Comparison of ENCODE assay signal across 21 cellular contexts in genomic region chr22:46780453-46780852, GRCh38. TPM values are rescaled to one million over a fixed set of nuclear protein-coding genes. Genes with fewer than 3 reads are reported as not detected.
A peak's percentile ranks its signal among the peaks of the same experiment; 100 is the strongest.
DNase-seq lines count a peak whose midpoint lies in the region; FAIRE-seq and TF ChIP-seq lines count a peak whose summit lies in the region.
"Had no signal": no experiment of that assay in that cellular context is flagged by ENCODE, and none has a peak within 500 bp of the region (broad histone marks: within the 10 kb centered on the region; RNA-seq: fewer than 3 reads in every experiment).

No MANE protein-coding gene starts in this region.

- H3K79me1 ChIP-seq in H1 (ENCODE audit: low read depth, low read length) (peaks cover 18% of the 10 kb centered on the region), trophoblast cell (ENCODE audit: low read length) (no peaks in the 10 kb centered on the region)

- no peaks in the 10 kb centered on the region for H3K36me3 Mint-ChIP-seq in activated naive CD4-positive, alpha-beta T cell treated with anti-CD3 and anti-CD28 coated beads, Interleukin-2, amount 50 U/mL, for 24 hours

- H2BK120ac ChIP-seq in H1 (replicated peaks; ENCODE audit: low read depth, low read length) (no peak overlapping the region), trophoblast cell (ENCODE audit: insufficient read depth, low read length, poor library complexity) (no peak overlapping the region)

- H4K8ac ChIP-seq in H1 (ENCODE audit: extremely low read depth, insufficient read depth, low read length), result peak overlapping the region; percentile 45; the same call in 1 of the 2 replicates
- H4K8ac ChIP-seq in trophoblast cell (ENCODE audit: low read depth, low read length), result no peak overlapping the region

- H3K27ac Mint-ChIP-seq in activated naive CD4-positive, alpha-beta T cell treated with anti-CD3 and anti-CD28 coated beads, Interleukin-2, amount 50 U/mL, for 24 hours, result peak overlapping the region; percentile 55
- H3K27ac Mint-ChIP-seq: activated naive CD8-positive, alpha-beta T cell treated with anti-CD3 and anti-CD28 coated beads, Interleukin-2, amount 10 ng/mL, durations not matched to agents 7 days and 5 days; neural progenitor cell had no signal

- H3K4me1 Mint-ChIP-seq in activated naive CD4-positive, alpha-beta T cell treated with anti-CD3 and anti-CD28 coated beads, Interleukin-2, amount 50 U/mL, for 24 hours, result peaks cover 74% of the 10 kb centered on the region

- no peak overlapping the region for H3K18ac ChIP-seq in H1 (ENCODE audit: extremely low read depth, low read length)
- no peak overlapping the region for H3K18ac ChIP-seq in trophoblast cell (ENCODE audit: low read length)

- CTCF ChIA-PET in H1 (lab: Charles Lee; ENCODE audit: partially characterized antibody), result interaction anchor here (0.7 to 3.4 kb wide), 5 partner anchors 12 to 47 kb away, joined by 3 to 15 read pairs (median 4); partner anchors contain the start of gene TBC1D22A

- TF ChIP-seq CTCF in DOHH2 (IDR thresholded peaks at IDR 0.05; ENCODE audit: low read depth, low read length, poor library complexity, severe bottlenecking), result no peak
- TF ChIP-seq CTCF in H1 (IDR thresholded peaks at IDR 0.05; ENCODE audit: control extremely low read depth in 1 of 3, insufficient read depth in 1 of 3, low read depth in 1 of 3, low read length in 3 of 3), result no peak

- TF ChIP-seq EP300 in H1 (IDR thresholded peaks at IDR 0.05; ENCODE audit: borderline replicate concordance in 1 of 2, low read depth in 2 of 2, low read length in 2 of 2), result no peak

- no peak overlapping the region for H3K4ac ChIP-seq in H1 (replicated peaks; ENCODE audit: insufficient read length, low read depth, low read length)
- peak overlapping the region; percentile 21 for H3K4ac ChIP-seq in trophoblast cell (ENCODE audit: low read depth, low read length)

- H3K23ac ChIP-seq in H1 (ENCODE audit: insufficient read length) (no peak overlapping the region), trophoblast cell (ENCODE audit: low read length) (no peak overlapping the region)

- H3K27me3 Mint-ChIP-seq in activated naive CD4-positive, alpha-beta T cell treated with anti-CD3 and anti-CD28 coated beads, Interleukin-2, amount 50 U/mL, for 24 hours, result no peaks in the 10 kb centered on the region
- H3K27me3 Mint-ChIP-seq: activated CD4-positive, alpha-beta memory T cell treated with anti-CD3 and anti-CD28 coated beads, Interleukin-2, amount 10 ng/mL, durations not matched to agents 7 days and 5 days had no signal

- H3K9me2 ChIP-seq in DOHH2 (replicated peaks; ENCODE audit: control insufficient read depth, low read length), result no peaks in the 10 kb centered on the region

- H3K9me3 ChIP-seq in DOHH2 (ENCODE audit: control insufficient read depth, insufficient read depth, low read length) (peaks cover 5% of the 10 kb centered on the region; the same call in 1 of the 2 replicates), H1 (ENCODE audit: insufficient read depth in 2 of 2, low read depth in 1 of 2, low read length in 1 of 2) (no peaks in the 10 kb centered on the region), trophoblast cell (ENCODE audit: insufficient read depth, low read depth, low read length) (no peaks in the 10 kb centered on the region)
- H3K9me3 ChIP-seq: HAP-1 had no signal

- H3K27ac ChIP-seq in DOHH2 (ENCODE audit: low read depth, low read length) (no peak overlapping the region), H1 (ENCODE audit: low read depth, low read length) (no peak overlapping the region), trophoblast cell (ENCODE audit: low read depth, low read length) (no peak overlapping the region)
- H3K27ac ChIP-seq: neural progenitor cell had no signal

- peaks cover 13% of the 10 kb centered on the region for H3F3A ChIP-seq in DOHH2 (ENCODE audit: control insufficient read depth, insufficient read depth)

- peaks cover 20% of the 10 kb centered on the region for H4K20me1 ChIP-seq in DOHH2 (ENCODE audit: control insufficient read depth, insufficient read depth, low read depth, low read length)
- peaks cover 3 to 9% of the 10 kb centered on the region in 2 experiments for H4K20me1 ChIP-seq in H1 (replicated peaks in 1 of 2; ENCODE audit: control insufficient read depth in 1 of 2, insufficient read depth in 2 of 2, low read length in 2 of 2)

- H3K4me3 ChIP-seq in DOHH2 (ENCODE audit: low read length), result peak overlapping the region; percentile 30; the same call in 1 of the 2 replicates
- no peak overlapping the region for H3K4me3 ChIP-seq in H1 (ENCODE audit: extremely low read depth in 1 of 4, insufficient read depth in 2 of 4, low read depth in 3 of 4, low read length in 4 of 4)
- no peak overlapping the region for H3K4me3 ChIP-seq in trophoblast cell (ENCODE audit: low read depth, low read length)
- H3K4me3 ChIP-seq: HAP-1, neural progenitor cell had no signal

- no peak overlapping the region for H2BK20ac ChIP-seq in H1 (ENCODE audit: low read length)

- H3K9ac ChIP-seq in H1 (replicated peaks in 1 of 4; ENCODE audit: extremely low read depth in 1 of 4, low read depth in 3 of 4, low read length in 3 of 4), result no peak overlapping the region; a peak in 1 of 7 replicates
- H3K9ac ChIP-seq in trophoblast cell (ENCODE audit: low read length), result no peak overlapping the region
- H3K9ac ChIP-seq: neural progenitor cell had no signal

- H3K56ac ChIP-seq in H1 (replicated peaks; ENCODE audit: insufficient read length, low read depth, low read length), result no peak overlapping the region

- WGBS in H1 (ENCODE audit: extremely low coverage in 1 of 2, insufficient coverage in 1 of 2, insufficient read length in 1 of 2, insufficient replicate concordance in 2 of 2, low coverage in 1 of 2, low lambda C conversion rate in 2 of 2, missing lambda C conversion rate in 1 of 2), 2 experiments, result 94% methylated on average over 9 of the region's 9 CpGs; no CpG with 5 or more reads in 1 of the 2 experiments
- no CpG with 5 or more reads among the region's 9 CpGs for WGBS in trophoblast cell (ENCODE audit: extremely low coverage, insufficient coverage, insufficient read length)

- H2BK15ac ChIP-seq in H1 (ENCODE audit: low read length), result no peak overlapping the region

- H3K9me3 Mint-ChIP-seq in activated naive CD4-positive, alpha-beta T cell treated with anti-CD3 and anti-CD28 coated beads, Interleukin-2, amount 50 U/mL, for 24 hours, result no peaks in the 10 kb centered on the region
- H3K9me3 Mint-ChIP-seq: activated CD4-positive, alpha-beta memory T cell treated with anti-CD3 and anti-CD28 coated beads, Interleukin-2, amount 10 ng/mL, durations not matched to agents 7 days and 5 days; neural progenitor cell had no signal

- H3K23me2 ChIP-seq in H1 (ENCODE audit: low read depth, low read length), result no peaks in the 10 kb centered on the region

- H2BK12ac ChIP-seq in H1 (ENCODE audit: low read depth, low read length) (no peak overlapping the region), trophoblast cell (ENCODE audit: low read length) (no peak overlapping the region)

- H2AFZ ChIP-seq in H1 (ENCODE audit: low read length) (no peak overlapping the region), trophoblast cell (ENCODE audit: insufficient read depth, low read length, poor library complexity) (no peak overlapping the region)
- H2AFZ ChIP-seq: neural progenitor cell had no signal

- H3K36me3 ChIP-seq in DOHH2 (ENCODE audit: control insufficient read depth, low read length) (peaks cover 86% of the 10 kb centered on the region), H1 (ENCODE audit: control insufficient read depth in 2 of 4, insufficient read depth in 4 of 4, low read length in 3 of 4) (no peaks in the 10 kb centered on the region), trophoblast cell (ENCODE audit: control insufficient read depth in 1 of 2, insufficient read depth in 2 of 2, low read length in 2 of 2) (peaks cover 1 to 2% of the 10 kb centered on the region in 2 experiments)
- H3K36me3 ChIP-seq: HAP-1, neural progenitor cell had no signal

- no peak overlapping the region for H4K5ac ChIP-seq in H1 (ENCODE audit: insufficient read length, low read depth, low read length)

- FAIRE-seq in H1 (lab: Jason Lieb, UNC), result no peak
- FAIRE-seq: frontal cortex, G401.6, GM18507 had no signal

- POLR2A ChIA-PET in H1 (lab: Charles Lee; ENCODE audit: partially characterized antibody), result interaction anchor here (1.0 kb wide), 1 partner anchor 18 kb away, joined by 6 read pairs; the partner anchor contains the start of gene TBC1D22A

- peak overlapping the region; percentile 48 for H3K4me2 ChIP-seq in DOHH2 (ENCODE audit: low read length)
- no peak overlapping the region for H3K4me2 ChIP-seq in H1 (ENCODE audit: insufficient read depth in 1 of 2, low read depth in 2 of 2, low read length in 2 of 2)
- no peak overlapping the region for H3K4me2 ChIP-seq in trophoblast cell (ENCODE audit: low read length)
- H3K4me2 ChIP-seq: neural progenitor cell had no signal

- no peak overlapping the region for H2AK5ac ChIP-seq in H1 (ENCODE audit: low read depth, low read length)
- no peak overlapping the region for H2AK5ac ChIP-seq in trophoblast cell (ENCODE audit: low read length)

- H3K4me3 Mint-ChIP-seq in activated naive CD4-positive, alpha-beta T cell treated with anti-CD3 and anti-CD28 coated beads, Interleukin-2, amount 50 U/mL, for 24 hours, result no peak overlapping the region
- H3K4me3 Mint-ChIP-seq: activated CD4-positive, alpha-beta memory T cell treated with anti-CD3 and anti-CD28 coated beads, Interleukin-2, amount 10 ng/mL, durations not matched to agents 7 days and 5 days; activated naive CD8-positive, alpha-beta T cell treated with anti-CD3 and anti-CD28 coated beads, Interleukin-2, amount 10 ng/mL, durations not matched to agents 7 days and 5 days; neural progenitor cell had no signal

- no peak overlapping the region for H4K12ac ChIP-seq in trophoblast cell (ENCODE audit: low read depth, low read length)

- no peaks in the 10 kb centered on the region for H3K27me3 ChIP-seq in DOHH2 (ENCODE audit: control insufficient read depth, low read length)
- H3K27me3 ChIP-seq in H1 (replicated peaks in 1 of 4; ENCODE audit: control insufficient read depth in 3 of 4, extremely low read depth in 1 of 4, insufficient read depth in 3 of 4, low read length in 3 of 4), result no peaks in the 10 kb centered on the region; a peak in 1 of 7 replicates
- no peaks in the 10 kb centered on the region for H3K27me3 ChIP-seq in trophoblast cell (ENCODE audit: insufficient read depth, low read length)
- H3K27me3 ChIP-seq: neural progenitor cell had no signal

- no peak overlapping the region for H3K14ac ChIP-seq in H1 (ENCODE audit: insufficient read length)
- H3K14ac ChIP-seq in trophoblast cell (ENCODE audit: low read length), result no peak overlapping the region

- DNase-seq in activated naive CD4-positive, alpha-beta T cell treated with Interleukin-2 at 50 U/mL for 16 hours, result no peak
- DNase-seq in H1 (ENCODE audit: low read depth in 1 of 2, low spot score in 2 of 2) (no peak), trophoblast cell (no peak), SIG-M5 (lab: John Stamatoyannopoulos, UW) (no peak), inferior parietal cortex (ENCODE audit: extremely low spot score) (no peak), T-helper 1 cell (no peak)
- DNase-seq: ACHN; activated CD4-positive, alpha-beta memory T cell treated with anti-CD3 and anti-CD28 coated beads, Interleukin-2, amount 10 ng/mL, durations not matched to agents 7 days and 5 days; activated naive CD8-positive, alpha-beta T cell treated with anti-CD3 and anti-CD28 coated beads, Interleukin-2, amount 10 ng/mL, durations not matched to agents 7 days and 5 days; C1 segment of cervical spinal cord; effector CD8-positive, alpha-beta T cell; MM.1S; NCI-H146; NCI-H526 treated with DMSO at 0.1 percent for 48 hours had no signal

- TF ChIP-seq POLR2A in H1 (IDR thresholded peaks at IDR 0.05; ENCODE audit: control extremely low read depth in 1 of 2, low read depth in 2 of 2, low read length in 2 of 2), result no peak

- no peak for TF ChIP-seq RAD21 in H1 (IDR thresholded peaks at IDR 0.05 in 1 of 2, conservative IDR thresholded peaks at IDR 0.05 in 1 of 2; ENCODE audit: low read depth in 2 of 2, low read length in 2 of 2)

- H3K4me1 ChIP-seq in DOHH2 (ENCODE audit: control insufficient read depth, low read length), result peaks cover 68% of the 10 kb centered on the region
- H3K4me1 ChIP-seq in H1 (replicated peaks in 1 of 4; ENCODE audit: control insufficient read depth in 3 of 4, insufficient read depth in 4 of 4, low read length in 3 of 4), result no peaks in the 10 kb centered on the region; a peak in 1 of 7 replicates
- peaks cover 2% of the 10 kb centered on the region in 2 experiments for H3K4me1 ChIP-seq in trophoblast cell (ENCODE audit: control insufficient read depth in 1 of 2, insufficient read depth in 2 of 2, low read length in 2 of 2)
- H3K4me1 ChIP-seq: HAP-1, neural progenitor cell had no signal

- H2BK5ac ChIP-seq in H1 (ENCODE audit: low read depth, low read length) (no peak overlapping the region), trophoblast cell (ENCODE audit: low read depth, low read length, poor library complexity) (no peak overlapping the region)

- H3K79me2 ChIP-seq in DOHH2 (ENCODE audit: control insufficient read depth, low read length) (peaks cover 100% of the 10 kb centered on the region), H1 (ENCODE audit: control insufficient read depth in 1 of 2, insufficient read depth in 2 of 2, low read length in 2 of 2) (peaks cover 0 to 75% of the 10 kb centered on the region in 2 experiments; a peak in 2 of 4 replicates), trophoblast cell (ENCODE audit: control insufficient read depth, insufficient read depth, low read length, poor library complexity) (peaks cover 6% of the 10 kb centered on the region)

- no peak overlapping the region for H4K91ac ChIP-seq in H1 (replicated peaks; ENCODE audit: insufficient read length, low read length)
- no peak overlapping the region for H4K91ac ChIP-seq in trophoblast cell (ENCODE audit: low read depth, low read length)

RNA-seq across cellular contexts. Expression of gene TBC1D22A, which starts 18.0 kb away (rescaled TPM):
- total RNA-seq in H1 (2021; fragmentation: NEBNext Ultra II Directional; extraction: Animal tissue kit (Norgen Biotek cat#: 25700)), result 18.4 and 19.0 TPM in 2 replicates
- polyA plus RNA-seq in H1 (2011; rRNA removed), result 11.9 and 14.0 TPM in 2 replicates
- 11.3 TPM for polyA plus RNA-seq in H1 (2011; cell fraction: cytosol; rRNA removed)
- polyA plus RNA-seq in H1 (2011; cell fraction: nucleus; rRNA removed), result 11.6 TPM
- 11.4 to 14.8 TPM (median 13.5 TPM) in 4 replicates for polyA plus RNA-seq in H1 (2012, experiment 1 of 2)
- polyA plus RNA-seq in H1 (2012, experiment 2 of 2), result 14.1 TPM
- polyA plus RNA-seq in H1 (2013, experiment 1 of 2), result 9.6 TPM
- 9.5 TPM for polyA plus RNA-seq in H1 (2013, experiment 2 of 2)
- 10.9 and 12.5 TPM in 2 replicates for polyA minus RNA-seq in H1 (2011; rRNA and poly(A)+ RNA removed)
- polyA minus RNA-seq in H1 (2011; cell fraction: cytosol; rRNA and poly(A)+ RNA removed), result 11.4 TPM
- 19.0 TPM for polyA minus RNA-seq in H1 (2011; cell fraction: nucleus; rRNA and poly(A)+ RNA removed)
- 14.7 and 15.8 TPM in 2 replicates for polyA plus RNA-seq in trophoblast cell (2013)

RNA-seq across cellular contexts. Expression of gene CERK, which starts 42.4 kb away (rescaled TPM):
- 59.0 TPM in 2 replicates for total RNA-seq in H1 (2021; fragmentation: NEBNext Ultra II Directional; extraction: Animal tissue kit (Norgen Biotek cat#: 25700))
- polyA plus RNA-seq in H1 (2011; rRNA removed), result 26.6 and 31.5 TPM in 2 replicates
- 37.5 TPM for polyA plus RNA-seq in H1 (2011; cell fraction: cytosol; rRNA removed)
- polyA plus RNA-seq in H1 (2011; cell fraction: nucleus; rRNA removed), result 33.7 TPM
- polyA plus RNA-seq in H1 (2012, experiment 1 of 2), result 36.8 to 41.7 TPM (median 38.9 TPM) in 4 replicates
- 32.8 TPM for polyA plus RNA-seq in H1 (2012, experiment 2 of 2)
- polyA plus RNA-seq in H1 (2013, experiment 1 of 2), result 27.6 TPM
- 28.7 TPM for polyA plus RNA-seq in H1 (2013, experiment 2 of 2)
- 55.9 and 58.7 TPM in 2 replicates for polyA minus RNA-seq in H1 (2011; rRNA and poly(A)+ RNA removed)
- polyA minus RNA-seq in H1 (2011; cell fraction: cytosol; rRNA and poly(A)+ RNA removed), result 36.6 TPM
- 26.0 TPM for polyA minus RNA-seq in H1 (2011; cell fraction: nucleus; rRNA and poly(A)+ RNA removed)
- 19.8 and 21.2 TPM in 2 replicates for polyA plus RNA-seq in trophoblast cell (2013)
